ENCODE assay signal across 18 cellular contexts in the genomic region with DNA sequence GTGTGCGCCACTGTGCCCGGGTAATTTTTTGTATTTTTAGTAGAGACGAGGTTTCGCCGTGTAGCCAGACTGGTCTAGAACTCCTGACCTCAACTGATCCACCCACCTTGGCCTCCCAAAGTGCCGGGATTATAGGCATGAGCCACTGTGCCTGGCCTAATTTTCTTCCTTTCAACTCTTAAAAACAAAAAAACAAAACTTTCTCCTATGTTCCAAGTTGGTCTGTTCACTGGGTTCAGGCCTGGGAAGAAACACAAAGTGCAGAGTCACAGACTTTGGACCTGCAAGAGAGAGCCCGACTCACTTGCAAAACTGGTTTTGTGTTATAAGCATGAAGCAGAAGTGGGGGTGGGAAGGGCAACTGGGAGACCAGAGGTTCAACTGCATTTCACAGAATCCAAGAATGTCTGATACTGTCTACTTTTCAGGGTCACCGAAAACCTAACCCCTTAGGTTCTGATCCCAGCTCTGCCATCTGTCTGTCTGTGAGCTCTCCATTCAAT. TPM values are rescaled to one million over a fixed set of nuclear protein-coding genes. Genes with fewer than 3 reads are reported as not detected.
A peak's percentile ranks its signal among the peaks of the same experiment; 100 is the strongest.
DNase-seq lines count a peak whose midpoint lies in the region; ATAC-seq and TF ChIP-seq lines count a peak whose summit lies in the region.
"Had no signal": no experiment of that assay in that cellular context is flagged by ENCODE, and none has a peak within 500 bp of the region (broad histone marks: within the 10 kb centered on the region; RNA-seq: fewer than 3 reads in every experiment).

No MANE protein-coding gene starts in this region.

- DNase-seq in DMS53 treated with DMSO at 0.1 percent for 48 hours (lab: John Stamatoyannopoulos, UW; ENCODE audit: unreplicated experiment) (peak; percentile 57), PC-9 (peak; percentile 67 to 74), left colon (peak; percentile 66 to 84), activated gamma-delta T cell (lab: John Stamatoyannopoulos, UW) (no peak)
- DNase-seq in activated CD8-positive, alpha-beta memory T cell treated with anti-CD3 and anti-CD28 coated beads, Interleukin-2, amount 10 ng/mL, durations not matched to agents 7 days and 5 days, result no peak
- DNase-seq in activated CD4-positive, alpha-beta memory T cell treated with anti-CD3 and anti-CD28 coated beads for 36 hours, result no peak
- no peak for DNase-seq in stimulated activated CD4-positive, alpha-beta T cell treated with anti-CD3 and anti-CD28 coated beads, Interleukin-15, amount 100 ng/mL, for 24 hours
- DNase-seq: activated CD4-positive, alpha-beta memory T cell treated with anti-CD3 and anti-CD28 coated beads, Interleukin-2, amount 10 ng/mL, durations not matched to agents 7 days and 5 days; anterior cingulate cortex; cortex of kidney; left ventricle myocardium inferior; NCI-H1417; NCI-H69; Right ventricle myocardium superior; T1000 had no signal

- H3K4me1 Mint-ChIP-seq in activated CD8-positive, alpha-beta memory T cell treated with anti-CD3 and anti-CD28 coated beads, Interleukin-2, amount 10 ng/mL, durations not matched to agents 7 days and 5 days, result peaks cover 4% of the 10 kb centered on the region
- peaks cover 6% of the 10 kb centered on the region for H3K4me1 Mint-ChIP-seq in activated CD4-positive, alpha-beta memory T cell treated with anti-CD3 and anti-CD28 coated beads for 36 hours (ENCODE audit: low read depth)

- no peak overlapping the region for H3K27ac Mint-ChIP-seq in activated CD8-positive, alpha-beta memory T cell treated with anti-CD3 and anti-CD28 coated beads, Interleukin-2, amount 10 ng/mL, durations not matched to agents 7 days and 5 days
- H3K27ac Mint-ChIP-seq in activated CD4-positive, alpha-beta memory T cell treated with anti-CD3 and anti-CD28 coated beads for 36 hours, result no peak overlapping the region
- H3K27ac Mint-ChIP-seq: activated CD4-positive, alpha-beta memory T cell treated with anti-CD3 and anti-CD28 coated beads, Interleukin-2, amount 10 ng/mL, durations not matched to agents 7 days and 5 days; neural progenitor cell; stimulated activated naive CD8-positive, alpha-beta T cell treated with anti-CD3 and anti-CD28 coated beads, Interleukin-15, Interleukin-2, amounts not matched to agents 100 ng/mL and 50 ng/mL, for 24 hours had no signal

- H3K27me3 Mint-ChIP-seq in activated CD8-positive, alpha-beta memory T cell treated with anti-CD3 and anti-CD28 coated beads, Interleukin-2, amount 10 ng/mL, durations not matched to agents 7 days and 5 days, result no peaks in the 10 kb centered on the region
- no peaks in the 10 kb centered on the region for H3K27me3 Mint-ChIP-seq in activated CD4-positive, alpha-beta memory T cell treated with anti-CD3 and anti-CD28 coated beads for 36 hours
- H3K27me3 Mint-ChIP-seq: activated CD4-positive, alpha-beta memory T cell treated with anti-CD3 and anti-CD28 coated beads, Interleukin-2, amount 10 ng/mL, durations not matched to agents 7 days and 5 days; stimulated activated naive CD8-positive, alpha-beta T cell treated with anti-CD3 and anti-CD28 coated beads, Interleukin-15, Interleukin-2, amounts not matched to agents 100 ng/mL and 50 ng/mL, for 24 hours had no signal

- no TSS peak for BruUV-seq in PC-9 (replicated peaks; lab: Mats Ljungman, UMichigan)

- POLR2A ChIA-PET in PC-9 (lab: Charles Lee; ENCODE audit: unreplicated experiment), result no interaction called here
- POLR2A ChIA-PET in activated CD4-positive, alpha-beta memory T cell treated with anti-CD3 and anti-CD28 coated beads for 36 hours (lab: Charles Lee), result no interaction called here

- CTCF ChIA-PET in PC-9 (lab: Charles Lee), result interaction anchor here (0.6 kb wide), 1 partner anchor 19 kb away, joined by 4 read pairs; the partner anchor contains the start of gene ALAD
- CTCF ChIA-PET in activated CD8-positive, alpha-beta memory T cell treated with anti-CD3 and anti-CD28 coated beads, Interleukin-2, amount 10 ng/mL, durations not matched to agents 7 days and 5 days (lab: Charles Lee), result no interaction called here
- CTCF ChIA-PET in activated CD4-positive, alpha-beta memory T cell treated with anti-CD3 and anti-CD28 coated beads for 36 hours (lab: Charles Lee), result no interaction called here

- H3K27me3 ChIP-seq in PC-9 (ENCODE audit: insufficient read depth, low read depth), result no peaks in the 10 kb centered on the region
- H3K27me3 ChIP-seq: neural progenitor cell had no signal

- peak overlapping the region; percentile 66 for H3K4me2 ChIP-seq in PC-9
- H3K4me2 ChIP-seq: neural progenitor cell had no signal

- intact Hi-C loops in PC-9 (cut with micrococcal nuclease; ENCODE audit: unreplicated experiment) (loop anchor here (1.0 kb wide), 1 partner anchor 19 kb away; the partner anchor contains the start of gene ALAD), left colon (cut with DNase I, micrococcal nuclease) (no loop called here)
- intact Hi-C loops in activated CD4-positive, alpha-beta memory T cell treated with anti-CD3 and anti-CD28 coated beads for 36 hours (cut with micrococcal nuclease), result no loop called here

- H3K36me3 ChIP-seq in PC-9 (ENCODE audit: low read depth), result no peaks in the 10 kb centered on the region
- H3K36me3 ChIP-seq: neural progenitor cell had no signal

- H2AFZ ChIP-seq in PC-9, result peak overlapping the region; percentile 25; the same call in 1 of the 2 replicates
- H2AFZ ChIP-seq: neural progenitor cell had no signal

- peak overlapping the region; percentile 91 for H3K27ac ChIP-seq in PC-9
- peak overlapping the region in 17 of 21 experiments; percentile 1 to 74 (median 53) for H3K27ac ChIP-seq in skin epidermis
- H3K27ac ChIP-seq: left ventricle myocardium inferior, neural progenitor cell had no signal

- H4K20me1 ChIP-seq in PC-9 (ENCODE audit: insufficient read depth), result no peaks in the 10 kb centered on the region

- no peak overlapping the region for H3K4me3 Mint-ChIP-seq in activated CD8-positive, alpha-beta memory T cell treated with anti-CD3 and anti-CD28 coated beads, Interleukin-2, amount 10 ng/mL, durations not matched to agents 7 days and 5 days
- no peak overlapping the region for H3K4me3 Mint-ChIP-seq in activated CD4-positive, alpha-beta memory T cell treated with anti-CD3 and anti-CD28 coated beads for 36 hours
- H3K4me3 Mint-ChIP-seq: activated CD4-positive, alpha-beta memory T cell treated with anti-CD3 and anti-CD28 coated beads, Interleukin-2, amount 10 ng/mL, durations not matched to agents 7 days and 5 days; neural progenitor cell; stimulated activated naive CD8-positive, alpha-beta T cell treated with anti-CD3 and anti-CD28 coated beads, Interleukin-15, Interleukin-2, amounts not matched to agents 100 ng/mL and 50 ng/mL, for 24 hours had no signal

- no peaks in the 10 kb centered on the region for H3K79me2 ChIP-seq in PC-9 (ENCODE audit: low read depth)

- H3K9me2 ChIP-seq in PC-9 (ENCODE audit: insufficient read depth), result no peaks in the 10 kb centered on the region

- no peak for TF ChIP-seq CTCF in PC-9 (conservative IDR thresholded peaks at IDR 0.05)

- no peaks in the 10 kb centered on the region for H3K9me3 ChIP-seq in PC-9 (ENCODE audit: insufficient read depth, low read depth)
- H3K9me3 ChIP-seq: left ventricle myocardium inferior had no signal

- peaks cover 33% of the 10 kb centered on the region for H3K4me1 ChIP-seq in PC-9 (replicated peaks; ENCODE audit: insufficient read depth)
- H3K4me1 ChIP-seq: left ventricle myocardium inferior had no signal

- H3K4me3 ChIP-seq in PC-9, result no peak overlapping the region
- H3K4me3 ChIP-seq in skin epidermis, result no peak overlapping the region
- H3K4me3 ChIP-seq: left ventricle myocardium inferior, neural progenitor cell had no signal

- peaks cover 11% of the 10 kb centered on the region; the same call in 1 of the 2 replicates for H3F3A ChIP-seq in PC-9 (ENCODE audit: insufficient read depth, low read depth)

- H3K36me3 Mint-ChIP-seq in activated CD8-positive, alpha-beta memory T cell treated with anti-CD3 and anti-CD28 coated beads, Interleukin-2, amount 10 ng/mL, durations not matched to agents 7 days and 5 days, result peaks cover 2% of the 10 kb centered on the region
- peaks cover 3% of the 10 kb centered on the region for H3K36me3 Mint-ChIP-seq in activated CD4-positive, alpha-beta memory T cell treated with anti-CD3 and anti-CD28 coated beads for 36 hours

- ATAC-seq in left colon, result peak; percentile 81
- ATAC-seq in activated CD8-positive, alpha-beta memory T cell treated with anti-CD3 and anti-CD28 coated beads, Interleukin-2, amount 10 ng/mL, durations not matched to agents 7 days and 5 days, result no peak

- no peaks in the 10 kb centered on the region for H3K9me3 Mint-ChIP-seq in activated CD8-positive, alpha-beta memory T cell treated with anti-CD3 and anti-CD28 coated beads, Interleukin-2, amount 10 ng/mL, durations not matched to agents 7 days and 5 days (ENCODE audit: low read depth)
- H3K9me3 Mint-ChIP-seq in activated CD4-positive, alpha-beta memory T cell treated with anti-CD3 and anti-CD28 coated beads for 36 hours, result no peaks in the 10 kb centered on the region
- H3K9me3 Mint-ChIP-seq: activated CD4-positive, alpha-beta memory T cell treated with anti-CD3 and anti-CD28 coated beads, Interleukin-2, amount 10 ng/mL, durations not matched to agents 7 days and 5 days; neural progenitor cell; stimulated activated naive CD8-positive, alpha-beta T cell treated with anti-CD3 and anti-CD28 coated beads, Interleukin-15, Interleukin-2, amounts not matched to agents 100 ng/mL and 50 ng/mL, for 24 hours had no signal

RNA-seq across cellular contexts. Expression of gene HDHD3, which starts 5.2 kb away (rescaled TPM):
- total RNA-seq in PC-9 (2021), result 39.5 and 44.0 TPM in 2 replicates
- total RNA-seq in left colon, result 100 to 1,000 TPM; 143 to 156 TPM
- 10 to 100 TPM; 15.8 to 16.4 TPM for total RNA-seq in activated CD8-positive, alpha-beta memory T cell treated with anti-CD3 and anti-CD28 coated beads, Interleukin-2, amount 10 ng/mL, durations not matched to agents 7 days and 5 days
- total RNA-seq in activated CD4-positive, alpha-beta memory T cell treated with anti-CD3 and anti-CD28 coated beads for 36 hours, result 10 to 100 TPM; 17.2 to 17.7 TPM

RNA-seq across cellular contexts. Expression of gene ALAD, which starts 19.1 kb away (rescaled TPM):
- 33.3 and 42.7 TPM in 2 replicates for total RNA-seq in PC-9 (2021)
- 10 to 100 TPM; 58.8 to 64.1 TPM for total RNA-seq in left colon
- total RNA-seq in activated CD8-positive, alpha-beta memory T cell treated with anti-CD3 and anti-CD28 coated beads, Interleukin-2, amount 10 ng/mL, durations not matched to agents 7 days and 5 days, result 10 to 100 TPM; 27.5 to 29.0 TPM
- 10 to 100 TPM; 21.4 to 22.9 TPM for total RNA-seq in activated CD4-positive, alpha-beta memory T cell treated with anti-CD3 and anti-CD28 coated beads for 36 hours

RNA-seq across cellular contexts. Expression of gene POLE3, which starts 28.5 kb away (rescaled TPM):
- total RNA-seq in PC-9 (2021) (53.8 and 64.5 TPM in 2 replicates), left colon (10 to 100 TPM; 19.5 to 23.3 TPM)
- 10 to 100 TPM; 55.0 to 72.7 TPM for total RNA-seq in activated CD8-positive, alpha-beta memory T cell treated with anti-CD3 and anti-CD28 coated beads, Interleukin-2, amount 10 ng/mL, durations not matched to agents 7 days and 5 days
- total RNA-seq in activated CD4-positive, alpha-beta memory T cell treated with anti-CD3 and anti-CD28 coated beads for 36 hours, result 10 to 100 TPM; 44.3 to 45.0 TPM

RNA-seq across cellular contexts. Expression of gene C9orf43, which starts 28.6 kb away (rescaled TPM):
- total RNA-seq in PC-9 (2021), result 1.5 and 2.5 TPM in 2 replicates
- total RNA-seq in left colon, result under 1 TPM; 0.11 to 0.21 TPM
- under 1 TPM; 0.16 to 0.41 TPM for total RNA-seq in activated CD8-positive, alpha-beta memory T cell treated with anti-CD3 and anti-CD28 coated beads, Interleukin-2, amount 10 ng/mL, durations not matched to agents 7 days and 5 days
- total RNA-seq in activated CD4-positive, alpha-beta memory T cell treated with anti-CD3 and anti-CD28 coated beads for 36 hours, result under 1 TPM; 0.65 to 0.81 TPM

RNA-seq across cellular contexts. Expression of gene BSPRY, which starts 32.6 kb away (rescaled TPM):
- total RNA-seq in PC-9 (2021) (28.8 and 29.3 TPM in 2 replicates), left colon (10 to 100 TPM; 32.6 to 39.9 TPM)
- total RNA-seq in activated CD8-positive, alpha-beta memory T cell treated with anti-CD3 and anti-CD28 coated beads, Interleukin-2, amount 10 ng/mL, durations not matched to agents 7 days and 5 days, result 1 to 10 TPM; 6.0 to 7.2 TPM
- total RNA-seq in activated CD4-positive, alpha-beta memory T cell treated with anti-CD3 and anti-CD28 coated beads for 36 hours, result 1 to 10 TPM; 7.6 to 8.5 TPM

Comparison
In these comparisons a context has a peak if more than half of its experiments do, and no peak if none do; other contexts are left out.
1. DNase-seq: peak in DMS53 treated with DMSO at 0.1 percent for 48 hours (single experiment), PC-9 (2 of 2) and left colon (2 of 2); none in activated gamma-delta T cell (single experiment), activated CD8-positive, alpha-beta memory T cell treated with anti-CD3 and anti-CD28 coated beads, Interleukin-2, amount 10 ng/mL, durations not matched to agents 7 days and 5 days (single experiment), activated CD4-positive, alpha-beta memory T cell treated with anti-CD3 and anti-CD28 coated beads for 36 hours (single experiment) and stimulated activated CD4-positive, alpha-beta T cell treated with anti-CD3 and anti-CD28 coated beads, Interleukin-15, amount 100 ng/mL, for 24 hours (single experiment).